7 cellular contexts compared by ENCODE assay signal in the genomic region with DNA sequence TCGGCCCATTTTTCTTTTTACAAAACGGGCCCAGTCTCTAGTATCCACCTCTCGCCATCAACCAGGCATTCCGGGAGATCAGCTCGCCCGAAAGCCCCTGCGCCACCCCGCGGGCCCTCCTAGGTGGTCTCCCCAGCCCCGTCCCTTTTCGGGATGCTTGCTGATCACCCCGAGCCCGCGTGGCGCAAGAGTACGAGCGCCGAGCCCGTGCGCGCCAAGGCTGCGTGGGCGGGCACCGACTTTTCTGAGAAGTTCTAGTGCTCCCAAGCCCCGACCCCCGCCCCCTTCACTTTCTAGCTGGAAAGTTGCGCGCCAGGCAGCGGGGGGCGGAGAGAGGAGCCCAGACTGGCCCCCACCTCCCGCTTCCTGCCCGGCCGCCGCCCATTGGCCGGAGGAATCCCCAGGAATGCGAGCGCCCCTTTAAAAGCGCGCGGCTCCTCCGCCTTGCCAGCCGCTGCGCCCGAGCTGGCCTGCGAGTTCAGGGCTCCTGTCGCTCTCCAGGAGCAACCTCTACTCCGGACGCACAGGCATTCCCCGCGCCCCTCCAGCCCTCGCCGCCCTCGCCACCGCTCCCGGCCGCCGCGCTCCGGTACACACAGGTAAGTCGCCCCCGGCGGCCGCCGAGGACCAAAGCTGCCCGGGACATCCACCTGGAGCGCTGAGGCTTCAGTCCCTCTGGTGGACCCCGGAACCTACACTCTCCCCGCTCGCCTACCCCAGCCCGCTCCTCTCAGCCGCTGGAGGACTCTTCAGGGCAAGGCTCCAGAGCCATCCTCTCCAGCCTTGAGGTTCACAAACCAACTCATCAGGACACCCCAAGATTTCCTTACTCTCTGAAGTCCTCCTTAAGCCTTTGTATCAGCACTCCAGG. TPM values are rescaled to one million over a fixed set of nuclear protein-coding genes. Genes with fewer than 3 reads are reported as not detected.
DNase-seq lines count a peak whose midpoint lies in the region; ATAC-seq and TF ChIP-seq lines count a peak whose summit lies in the region.

THBS1 (plus strand) TSS at position 450 of the 871 bp plus-strand sequence. CDS start 779 bp downstream, outside the sequence.

- peak within 1 kb of the TSS; percentile 36 to 71 for H3K9ac ChIP-seq in liver (ENCODE audit: low read depth in 1 of 2, low read length in 2 of 2)

- TF ChIP-seq RAD21 in liver (IDR thresholded peaks at IDR 0.05): no peak

- no peak within 1 kb of the TSS for H3K27ac Mint-ChIP-seq in activated CD4-positive, alpha-beta T cell treated with anti-CD3 and anti-CD28 coated beads for 36 hours

- intact Hi-C loops in activated CD4-positive, alpha-beta T cell treated with anti-CD3 and anti-CD28 coated beads for 36 hours (cut with DNase I, micrococcal nuclease): loop anchor here (1.0 to 5.0 kb wide), 13 partner anchors 106 to 1140 kb away; no protein-coding TSS in a partner anchor

- peaks cover 55% of the 10 kb centered on the region for H3K27me3 Mint-ChIP-seq in activated CD4-positive, alpha-beta T cell treated with anti-CD3 and anti-CD28 coated beads for 36 hours

- H3K9me3 Mint-ChIP-seq in activated CD4-positive, alpha-beta T cell treated with anti-CD3 and anti-CD28 coated beads for 36 hours (ENCODE audit: low read depth): no peaks in the 10 kb centered on the region

- H3K4me3 ChIP-seq in liver (ENCODE audit: low read depth in 1 of 3, low read length in 3 of 3): peak within 1 kb of the TSS; percentile 46 to 85 (median 64)

- H3K4me1 ChIP-seq in liver (ENCODE audit: control insufficient read depth in 4 of 4, insufficient read depth in 4 of 4, low read length in 3 of 4): peaks cover 4 to 49% (median 20%) of the 10 kb centered on the region in 4 donors

- peak; percentile 70 for DNase-seq in activated CD4-positive, alpha-beta T cell treated with anti-CD3 and anti-CD28 coated beads for 36 hours
- DNase-seq in dermis blood vessel endothelial cell: peak; percentile 98
- DNase-seq in stimulated activated CD4-positive, alpha-beta T cell treated with anti-CD3 and anti-CD28 coated beads, Interleukin-4, amount 100 ng/mL, for 48 hours (ENCODE audit: low read depth in 2 of 2): peak; percentile 26 to 41

- H3K27me3 ChIP-seq in liver (ENCODE audit: control insufficient read depth in 4 of 4, insufficient read depth in 4 of 4, low read length in 3 of 4): peaks cover 0 to under 1% (median 0%) of the 10 kb centered on the region in 4 donors

- H3K27ac ChIP-seq in liver (ENCODE audit: low read depth in 1 of 2, low read length in 2 of 2): peak within 1 kb of the TSS; percentile 59 to 78

- no peaks in the 10 kb centered on the region for H3K36me3 Mint-ChIP-seq in activated CD4-positive, alpha-beta T cell treated with anti-CD3 and anti-CD28 coated beads for 36 hours (ENCODE audit: low read depth)

- no peak for TF ChIP-seq CTCF in liver (IDR thresholded peaks at IDR 0.05; ENCODE audit: low read depth, low read length, missing input control)

- POLR2A ChIA-PET in activated CD4-positive, alpha-beta T cell treated with anti-CD3 and anti-CD28 coated beads for 36 hours (lab: Charles Lee): interaction anchor here (0.6 kb wide), 1 partner anchor 1141 kb away, joined by 3 read pairs; no protein-coding TSS in a partner anchor

- H3K4me3 Mint-ChIP-seq in activated CD4-positive, alpha-beta T cell treated with anti-CD3 and anti-CD28 coated beads for 36 hours: peak within 1 kb of the TSS; percentile 54

- H3K9me3 ChIP-seq in liver (ENCODE audit: control insufficient read depth in 4 of 4, low read length in 3 of 4): no peaks in the 10 kb centered on the region

- peak; percentile 22 for ATAC-seq in GM18502 (IDR thresholded peaks at IDR 0.05; ENCODE audit: poor library complexity, unreplicated experiment)
- ATAC-seq in HG03520 (IDR thresholded peaks at IDR 0.05; ENCODE audit: unreplicated experiment): peak; percentile 14
- ATAC-seq in activated CD4-positive, alpha-beta T cell treated with anti-CD3 and anti-CD28 coated beads for 36 hours: peak; percentile 21
- no peak for ATAC-seq in HG02938 (IDR thresholded peaks at IDR 0.05; ENCODE audit: unreplicated experiment)

- 1% methylated on average over 71 of the region's 71 CpGs for WGBS in liver

- H3K36me3 ChIP-seq in liver (ENCODE audit: control insufficient read depth in 4 of 4, insufficient read depth in 3 of 4, low read depth in 1 of 4, low read length in 3 of 4): peaks cover 0 to 24% (median 12%) of the 10 kb centered on the region in 4 donors

- CTCF ChIA-PET in activated CD4-positive, alpha-beta T cell treated with anti-CD3 and anti-CD28 coated beads for 36 hours (lab: Charles Lee): interaction anchor here (0.5 to 1.9 kb wide), 28 partner anchors 18 to 892 kb away, joined by 3 to 12 read pairs (median 4); no protein-coding TSS in a partner anchor

- peaks cover 13% of the 10 kb centered on the region for H3K4me1 Mint-ChIP-seq in activated CD4-positive, alpha-beta T cell treated with anti-CD3 and anti-CD28 coated beads for 36 hours

TF ChIP-seq in liver, 16 proteins besides CTCF, POLR2A, EP300 and RAD21:
- TF ChIP-seq EGR1 (IDR thresholded peaks at IDR 0.05; ENCODE audit: low read depth in 2 of 2): peak; percentile 47 to 60
- TF ChIP-seq, protein P1, sequence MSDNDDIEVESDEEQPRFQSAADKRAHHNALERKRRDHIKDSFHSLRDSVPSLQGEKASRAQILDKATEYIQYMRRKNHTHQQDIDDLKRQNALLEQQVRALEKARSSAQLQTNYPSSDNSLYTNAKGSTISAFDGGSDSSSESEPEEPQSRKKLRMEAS (IDR thresholded peaks at IDR 0.05): no peak
- TF ChIP-seq REST (IDR thresholded peaks at IDR 0.05): peak; percentile 39
- no peak for TF ChIP-seq HNF4G (IDR thresholded peaks at IDR 0.05)
- no peak for TF ChIP-seq GABPA (IDR thresholded peaks at IDR 0.05 in 1 of 2, conservative IDR thresholded peaks at IDR 0.05 in 1 of 2)
- TF ChIP-seq TAF1 (conservative IDR thresholded peaks at IDR 0.05): peak; percentile 66
- TF ChIP-seq SP1 (IDR thresholded peaks at IDR 0.05): peak; percentile 35
- TF ChIP-seq RXRA (IDR thresholded peaks at IDR 0.05): no peak

RNA-seq across cellular contexts. Expression of gene THBS1, which starts in this region (rescaled TPM):
- under 1 TPM; 0.23 to 0.57 TPM for total RNA-seq in activated CD4-positive, alpha-beta T cell treated with anti-CD3 and anti-CD28 coated beads for 36 hours
- total RNA-seq in dermis blood vessel endothelial cell: 7,970 and 9,720 TPM in 2 replicates
- total RNA-seq in liver: 10 to 100 TPM; 36.2 to 73.6 TPM
- 1 to 10 TPM; 8.9 to 9.0 TPM for polyA plus RNA-seq in liver

Comparison
In these comparisons a context has a peak if more than half of its experiments do, and no peak if none do; other contexts are left out.
1. RNA of gene THBS1 (total RNA-seq): 7,970 to 9,720 TPM in dermis blood vessel endothelial cell; 36.2 to 73.6 TPM in liver and 0.23 to 0.57 TPM in activated CD4-positive, alpha-beta T cell treated with anti-CD3 and anti-CD28 coated beads for 36 hours; every median in the first group is over 100 times any median in the second.
2. Peak in DNase-seq and ATAC-seq in activated CD4-positive, alpha-beta T cell treated with anti-CD3 and anti-CD28 coated beads for 36 hours; RNA of the gene not detected or under 1 TPM.
3. DNase-seq: peak in every context shown above with its lines; median percentile 98 in dermis blood vessel endothelial cell; 70 in activated CD4-positive, alpha-beta T cell treated with anti-CD3 and anti-CD28 coated beads for 36 hours; 34 in stimulated activated CD4-positive, alpha-beta T cell treated with anti-CD3 and anti-CD28 coated beads, Interleukin-4, amount 100 ng/mL, for 48 hours.